Comparison of ENCODE assay signal across 8 cellular contexts in the genomic region with DNA sequence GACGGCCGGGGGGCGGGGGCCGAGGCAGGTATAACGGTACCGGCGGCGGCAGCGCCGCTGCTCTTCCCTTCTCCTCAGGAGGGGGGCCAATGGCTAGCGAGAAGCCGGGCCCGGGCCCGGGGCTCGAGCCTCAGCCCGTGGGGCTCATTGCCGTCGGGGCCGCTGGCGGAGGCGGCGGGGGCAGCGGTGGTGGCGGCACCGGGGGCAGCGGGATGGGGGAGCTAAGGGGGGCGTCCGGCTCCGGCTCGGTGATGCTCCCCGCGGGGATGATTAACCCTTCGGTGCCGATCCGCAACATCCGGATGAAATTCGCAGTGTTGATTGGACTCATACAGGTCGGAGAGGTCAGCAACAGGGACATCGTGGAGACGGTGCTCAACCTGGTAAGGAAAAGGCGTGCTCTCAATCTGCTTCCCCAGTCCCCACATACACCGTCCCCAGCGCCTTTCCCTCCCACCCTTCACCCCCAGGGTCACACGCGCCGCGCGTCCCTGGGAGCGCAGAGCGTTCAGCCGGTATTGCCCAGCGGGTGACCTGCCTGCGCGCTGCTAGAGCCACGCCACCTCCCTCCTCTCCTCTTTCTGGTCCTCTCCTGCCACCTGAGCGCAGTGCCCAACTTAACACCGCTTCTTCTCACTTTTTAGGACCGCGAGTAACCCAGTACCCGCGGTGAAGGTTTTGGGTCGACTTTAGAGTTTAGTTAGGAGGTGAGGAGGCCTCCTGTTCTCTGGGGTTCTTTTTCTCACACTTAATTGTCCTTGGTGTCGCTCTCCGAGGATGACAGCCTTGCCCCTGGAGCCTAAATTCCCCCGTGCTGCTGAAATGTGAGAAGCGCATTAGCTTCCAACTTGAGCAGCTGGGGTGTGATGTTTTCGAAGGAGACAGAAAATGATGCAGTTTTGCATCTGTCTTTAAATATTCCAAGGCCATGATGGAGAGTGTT.
A peak's percentile ranks its signal among the peaks of the same experiment; 100 is the strongest.
DNase-seq lines count a peak whose midpoint lies in the region; ATAC-seq and TF ChIP-seq lines count a peak whose summit lies in the region.

No MANE protein-coding gene starts in this region.

- H3K4me3 ChIP-seq in duodenal mucosa (ENCODE audit: low read depth in 1 of 2, low read length in 2 of 2) (peak overlapping the region; percentile 70 to 74), tibial artery (peak overlapping the region; percentile 67 to 86)

- peak overlapping the region; percentile 94 for H3K4me3 Mint-ChIP-seq in memory B cell

- peaks cover 23% of the 10 kb centered on the region for H3K4me1 Mint-ChIP-seq in memory B cell

- H3K27ac Mint-ChIP-seq in memory B cell = no peak overlapping the region

- in situ Hi-C loops in ACHN (cut with HindIII; ENCODE audit: low pct_ligation_motif_present, low pct_unique_long_range_greater_than_20kb, low sequenced_read_pairs) = no loop called here
- in situ Hi-C loops in GM13976 (cut with MboI; ENCODE audit: low sequenced_read_pairs, unreplicated experiment) = no loop called here

- ATAC-seq in HG03196 (IDR thresholded peaks at IDR 0.05; ENCODE audit: unreplicated experiment) (peak; percentile 15), memory B cell (ENCODE audit: low read depth) (no peak), GM18519 (IDR thresholded peaks at IDR 0.05; ENCODE audit: low FRiP score, unreplicated experiment) (no peak)

- intact Hi-C loops in tibial artery (cut with DNase I; ENCODE audit: low total_unique reads) = no loop called here

- DNase-seq in ACHN = peak; percentile 4
- peak; percentile 28 for DNase-seq in GM13976 (ENCODE audit: low spot score)
- DNase-seq in SHP77 treated with DMSO at 0.1 percent for 48 hours (lab: John Stamatoyannopoulos, UW) = peak; percentile 52
- DNase-seq in memory B cell (ENCODE audit: low spot score in 2 of 2) = peak in 1 of 2 donors; percentile 24
- peak; percentile 19 to 65 for DNase-seq in tibial artery

- H3K36me3 ChIP-seq in duodenal mucosa (ENCODE audit: control insufficient read depth in 1 of 2, insufficient read depth in 2 of 2, low read length in 2 of 2) (no peaks in the 10 kb centered on the region), tibial artery (no peaks in the 10 kb centered on the region)

- H3K9me3 Mint-ChIP-seq in memory B cell = no peaks in the 10 kb centered on the region

- TF ChIP-seq CTCF in GM13976 (IDR thresholded peaks at IDR 0.05; ENCODE audit: borderline replicate concordance, control extremely low read depth, extremely low read depth, insufficient read depth, missing control alignments) (no peak), tibial artery (IDR thresholded peaks at IDR 0.05) (no peak)

- H3K9me3 ChIP-seq in duodenal mucosa (ENCODE audit: control insufficient read depth in 1 of 2, low read length in 2 of 2) (no peaks in the 10 kb centered on the region), tibial artery (no peaks in the 10 kb centered on the region)

- H3K27ac ChIP-seq in duodenal mucosa (ENCODE audit: low read depth, low read length) (no peak overlapping the region), tibial artery (peak overlapping the region; percentile 62 to 78)

- H3K4me1 ChIP-seq in duodenal mucosa (ENCODE audit: control insufficient read depth in 1 of 2, insufficient read depth in 2 of 2, low read length in 2 of 2) (peaks cover 0 to 8% of the 10 kb centered on the region in 2 donors), tibial artery (peaks cover 0 to 22% (median 10%) of the 10 kb centered on the region in 4 donors)

- no peaks in the 10 kb centered on the region for H3K36me3 Mint-ChIP-seq in memory B cell

- H3K27me3 Mint-ChIP-seq in memory B cell = peaks cover 6% of the 10 kb centered on the region

- peak overlapping the region in 1 of 2 donors; percentile 41 for H3K9ac ChIP-seq in duodenal mucosa (ENCODE audit: low read depth in 1 of 2, low read length in 2 of 2)

- H3K27me3 ChIP-seq in duodenal mucosa (ENCODE audit: control insufficient read depth in 1 of 2, insufficient read depth in 2 of 2, low read length in 2 of 2) = peaks cover 11 to 16% of the 10 kb centered on the region in 2 donors
- no peaks in the 10 kb centered on the region for H3K27me3 ChIP-seq in tibial artery
